ENCODE assay signal across 8 cellular contexts in genomic region chr3:172034786-172035685, GRCh38. TPM values are rescaled to one million over a fixed set of nuclear protein-coding genes. Genes with fewer than 3 reads are reported as not detected.
DNase-seq lines count a peak whose midpoint lies in the region; ATAC-seq and TF ChIP-seq lines count a peak whose summit lies in the region.

No MANE protein-coding gene starts in this region.

- 89% methylated on average over 9 of the region's 9 CpGs for WGBS in prostate gland

- H3K27ac Mint-ChIP-seq in T-helper 2 cell treated with Interferon-gamma antibody and Interleukin-4, amounts not matched to agents 5 μg/mL and 100 μg/mL, for 36 hours = no peak overlapping the region

- H3K27me3 Mint-ChIP-seq in T-helper 2 cell treated with Interferon-gamma antibody and Interleukin-4, amounts not matched to agents 5 μg/mL and 100 μg/mL, for 36 hours (ENCODE audit: low read depth) = peaks cover 2% of the 10 kb centered on the region

- H3K27ac ChIP-seq in AG04450 (ENCODE audit: low read depth, low read length) (no peak overlapping the region), prostate gland (no peak overlapping the region)

- H3K27me3 ChIP-seq in AG04450 (ENCODE audit: control insufficient read depth, insufficient read depth, low read length) (no peaks in the 10 kb centered on the region), prostate gland (replicated peaks; ENCODE audit: insufficient read depth) (no peaks in the 10 kb centered on the region)

- no peak for ATAC-seq in GM21390 (IDR thresholded peaks at IDR 0.05; ENCODE audit: unreplicated experiment)

- POLR2A ChIA-PET in AG04450 (lab: Yijun Ruan, JAX) = no interaction called here

- CTCF ChIA-PET in AG04450 (lab: Charles Lee) = interaction anchor here (0.6 to 1.2 kb wide), 7 partner anchors 17 to 954 kb away, joined by 3 to 7 read pairs (median 5); no protein-coding TSS in a partner anchor

- H3K4me1 Mint-ChIP-seq in T-helper 2 cell treated with Interferon-gamma antibody and Interleukin-4, amounts not matched to agents 5 μg/mL and 100 μg/mL, for 36 hours (ENCODE audit: low read depth) = peaks cover 12% of the 10 kb centered on the region

- TF ChIP-seq CTCF in AG04450 (IDR thresholded peaks at IDR 0.05; ENCODE audit: low read depth, low read length) (peak; percentile 45), epithelial cell of proximal tubule (conservative IDR thresholded peaks at IDR 0.05; ENCODE audit: low read depth, low read length) (peak; percentile 61), prostate gland (IDR thresholded peaks at IDR 0.05) (peak in 3 of 4 experiments; percentile 32 to 58 (median 42))

- no peak for DNase-seq in AG04450 (ENCODE audit: low read depth, low spot score)
- DNase-seq in GM03348 (ENCODE audit: low spot score) = peak; percentile 53
- peak; percentile 63 for DNase-seq in NCI-H82 (lab: John Stamatoyannopoulos, UW)
- DNase-seq in epithelial cell of proximal tubule (ENCODE audit: low read depth) = no peak
- no peak for DNase-seq in prostate gland (ENCODE audit: low spot score)
- no peak for DNase-seq in NCI-H187 treated with DMSO at 0.1 percent for 48 hours (lab: John Stamatoyannopoulos, UW)
- DNase-seq in T-helper 2 cell treated with Interferon-gamma antibody and Interleukin-4, amounts not matched to agents 5 μg/mL and 100 μg/mL, for 36 hours (ENCODE audit: low spot score) = no peak

- TF ChIP-seq POLR2A in prostate gland (IDR thresholded peaks at IDR 0.05) = no peak

- H3K4me1 ChIP-seq in prostate gland (replicated peaks) = no peaks in the 10 kb centered on the region

- H3K36me3 ChIP-seq in prostate gland = no peaks in the 10 kb centered on the region

- no peak overlapping the region for H3K4me3 Mint-ChIP-seq in T-helper 2 cell treated with Interferon-gamma antibody and Interleukin-4, amounts not matched to agents 5 μg/mL and 100 μg/mL, for 36 hours

- no peak overlapping the region for H3K4me3 ChIP-seq in AG04450 (ENCODE audit: low read depth, low read length)
- H3K4me3 ChIP-seq in epithelial cell of proximal tubule (ENCODE audit: low read depth, low read length) = no peak overlapping the region
- H3K4me3 ChIP-seq in prostate gland = no peak overlapping the region

- no peaks in the 10 kb centered on the region; the same call in none of the 2 replicates for H3K9me3 ChIP-seq in AG04450 (ENCODE audit: control insufficient read depth, insufficient read depth, low read length)
- H3K9me3 ChIP-seq in prostate gland = no peaks in the 10 kb centered on the region

- H3K9me3 Mint-ChIP-seq in T-helper 2 cell treated with Interferon-gamma antibody and Interleukin-4, amounts not matched to agents 5 μg/mL and 100 μg/mL, for 36 hours = no peaks in the 10 kb centered on the region

- intact Hi-C loops in prostate gland (cut with DNase I) = loop anchor here (5.0 to 10.0 kb wide), 3 partner anchors 167 to 390 kb away; no protein-coding TSS in a partner anchor

- peaks cover 2% of the 10 kb centered on the region for H3K36me3 Mint-ChIP-seq in T-helper 2 cell treated with Interferon-gamma antibody and Interleukin-4, amounts not matched to agents 5 μg/mL and 100 μg/mL, for 36 hours (ENCODE audit: low read depth)

RNA-seq across cellular contexts. Expression of gene FNDC3B, which starts 4.3 kb away (rescaled TPM):
- 39.5 and 59.0 TPM in 2 replicates for polyA plus RNA-seq in AG04450 (2011; rRNA removed)
- 152 and 170 TPM in 2 replicates for polyA minus RNA-seq in AG04450 (2011; rRNA and poly(A)+ RNA removed)
- total RNA-seq in epithelial cell of proximal tubule = 31.9 and 37.3 TPM in 2 replicates
- 10 to 100 TPM; 35.9 to 62.4 TPM for total RNA-seq in prostate gland

Comparison
In these comparisons a context has a peak if more than half of its experiments do, and no peak if none do; other contexts are left out.
1. DNase-seq: peak in GM03348 (single experiment) and NCI-H82 (single experiment); none in AG04450 (single experiment), epithelial cell of proximal tubule (single experiment), prostate gland (single experiment), NCI-H187 treated with DMSO at 0.1 percent for 48 hours (single experiment) and T-helper 2 cell treated with Interferon-gamma antibody and Interleukin-4, amounts not matched to agents 5 μg/mL and 100 μg/mL, for 36 hours (single experiment).
2. Peak in every context shown above with its lines, with median percentiles within 50 percentile points of each other: CTCF ChIP-seq.